In genomic region chr9:123680382-123680781, GRCh38 we compare ENCODE assay signal across 14 cellular contexts.
"Had no signal": no experiment of that assay in that cellular context is flagged by ENCODE, and none has a peak within 500 bp of the region (broad histone marks: within the 10 kb centered on the region; RNA-seq: fewer than 3 reads in every experiment).

No MANE protein-coding gene starts in this region.

- ATAC-seq: effector memory CD8-positive, alpha-beta T cell; foreskin keratinocyte had no signal

- DNase-seq: activated CD4-positive, CD25-positive, alpha-beta regulatory T cell treated with anti-CD3 and anti-CD28 coated beads, Interleukin-2, amount 50 U/mL, for 72 hours; activated naive CD4-positive, alpha-beta T cell; activated naive CD8-positive, alpha-beta T cell treated with anti-CD3 and anti-CD28 coated beads, Interleukin-2, amount 10 ng/mL, durations not matched to agents 7 days and 5 days; anterior cingulate cortex; cerebellar nuclear complex; dermis blood vessel endothelial cell; effector memory CD8-positive, alpha-beta T cell; foreskin keratinocyte; glutamatergic neuron; kidney glomerular epithelial cell; lower lobe of right lung; stimulated activated CD4-positive, alpha-beta T cell treated with anti-CD3 and anti-CD28 coated beads, Interleukin-2, amount 100 ng/mL, for 24 hours had no signal

- H3K4me3 ChIP-seq: lower lobe of right lung had no signal

- H3K9me3 ChIP-seq: lower lobe of right lung had no signal

- H3K27me3 ChIP-seq: foreskin keratinocyte had no signal

- H3K4me3 Mint-ChIP-seq: activated naive CD8-positive, alpha-beta T cell treated with anti-CD3 and anti-CD28 coated beads, Interleukin-2, amount 10 ng/mL, durations not matched to agents 7 days and 5 days; mesothelial cell of epicardium; neural crest cell had no signal

- H3K27ac ChIP-seq: foreskin keratinocyte, lower lobe of right lung had no signal

- H3K9me3 Mint-ChIP-seq: activated naive CD8-positive, alpha-beta T cell treated with anti-CD3 and anti-CD28 coated beads, Interleukin-2, amount 10 ng/mL, durations not matched to agents 7 days and 5 days; effector memory CD8-positive, alpha-beta T cell had no signal

- H3K4me1 ChIP-seq: foreskin keratinocyte had no signal

- H3K27ac Mint-ChIP-seq: activated naive CD8-positive, alpha-beta T cell treated with anti-CD3 and anti-CD28 coated beads, Interleukin-2, amount 10 ng/mL, durations not matched to agents 7 days and 5 days; mesothelial cell of epicardium had no signal

- H3K27me3 Mint-ChIP-seq: activated naive CD8-positive, alpha-beta T cell treated with anti-CD3 and anti-CD28 coated beads, Interleukin-2, amount 10 ng/mL, durations not matched to agents 7 days and 5 days; effector memory CD8-positive, alpha-beta T cell had no signal

- H3K36me3 ChIP-seq: lower lobe of right lung had no signal
